Comparison of ENCODE assay signal across 27 cellular contexts in genomic region chr6:167528239-167528638, GRCh38.
DNase-seq lines count a peak whose midpoint lies in the region; ATAC-seq and TF ChIP-seq lines count a peak whose summit lies in the region.
"Had no signal": no experiment of that assay in that cellular context is flagged by ENCODE, and none has a peak within 500 bp of the region (broad histone marks: within the 10 kb centered on the region; RNA-seq: fewer than 3 reads in every experiment).

No MANE protein-coding gene starts in this region.

- H3K27me3 ChIP-seq in left ventricle myocardium inferior (ENCODE audit: low read depth) (peaks cover 12% of the 10 kb centered on the region), esophagus muscularis mucosa (peaks cover 0 to 8% (median 0%) of the 10 kb centered on the region in 4 donors)
- H3K27me3 ChIP-seq: BLaER1 had no signal

- TF ChIP-seq POLR2A in esophagus muscularis mucosa (IDR thresholded peaks at IDR 0.05; ENCODE audit: low read depth) = no peak

- peak; percentile 30 for DNase-seq in NCI-H524 treated with DMSO at 0.1 percent for 48 hours (lab: John Stamatoyannopoulos, UW)
- no peak for DNase-seq in left ventricle myocardium inferior
- DNase-seq in central memory CD4-positive, alpha-beta T cell = no peak
- no peak for DNase-seq in esophagus muscularis mucosa (ENCODE audit: extremely low spot score)
- DNase-seq: Caco-2; dermis blood vessel endothelial cell; GM23248; NCI-H1105 treated with DMSO at 0.1 percent for 48 hours; NCI-H2029; NCI-H345; NCI-H774; right cardiac atrium; spleen; stimulated activated CD4-positive, alpha-beta T cell treated with anti-CD3 and anti-CD28 coated beads, Interleukin-2, amount 100 ng/mL, for 48 hours; T-helper 9 cell had no signal

- H3K27ac ChIP-seq in left ventricle myocardium inferior (replicated peaks) = no peak overlapping the region
- no peak overlapping the region for H3K27ac ChIP-seq in esophagus muscularis mucosa (replicated peaks in 1 of 4)
- H3K27ac ChIP-seq: BLaER1, GM23248, parathyroid adenoma, spleen, suprapubic skin had no signal

- H3K9me3 ChIP-seq in left ventricle myocardium inferior (replicated peaks) (no peaks in the 10 kb centered on the region), esophagus muscularis mucosa (no peaks in the 10 kb centered on the region)
- H3K9me3 ChIP-seq: Caco-2, spleen, suprapubic skin had no signal

- no peak for TF ChIP-seq EP300 in esophagus muscularis mucosa (IDR thresholded peaks at IDR 0.05)

- TF ChIP-seq CTCF in left ventricle myocardium inferior (IDR thresholded peaks at IDR 0.05; ENCODE audit: borderline replicate concordance) = no peak
- no peak for TF ChIP-seq CTCF in esophagus muscularis mucosa (IDR thresholded peaks at IDR 0.05)

- intact Hi-C loops in left ventricle myocardium inferior (cut with micrococcal nuclease) = no loop called here
- intact Hi-C loops in esophagus muscularis mucosa (cut with DNase I) = no loop called here

- peak; percentile 54 for ATAC-seq in GM18498 (IDR thresholded peaks at IDR 0.05; ENCODE audit: unreplicated experiment)
- ATAC-seq in GM19395 (IDR thresholded peaks at IDR 0.05; ENCODE audit: unreplicated experiment) = peak; percentile 58
- ATAC-seq in HG02884 (IDR thresholded peaks at IDR 0.05; ENCODE audit: unreplicated experiment) = peak; percentile 57
- no peak for ATAC-seq in HG02970 (IDR thresholded peaks at IDR 0.05; ENCODE audit: low FRiP score, unreplicated experiment)
- ATAC-seq: GM12878; right cardiac atrium; Right ventricle myocardium inferior; stimulated activated effector memory CD8-positive, alpha-beta T cell treated with anti-CD3 and anti-CD28 coated beads, Interleukin-12 subunit alpha, Interleukin-12 subunit beta, amount 100 ng/mL, for 72 hours; WTC11 had no signal

- H3K36me3 ChIP-seq in left ventricle myocardium inferior (no peaks in the 10 kb centered on the region), esophagus muscularis mucosa (no peaks in the 10 kb centered on the region)
- H3K36me3 ChIP-seq: BLaER1, spleen, suprapubic skin had no signal

- H3K4me3 ChIP-seq in left ventricle myocardium inferior = no peak overlapping the region
- no peak overlapping the region for H3K4me3 ChIP-seq in esophagus muscularis mucosa
- H3K4me3 ChIP-seq: BLaER1, GM12878, GM23248, lung, spleen, suprapubic skin had no signal

- H3K4me1 ChIP-seq in left ventricle myocardium inferior (peaks cover 11% of the 10 kb centered on the region), esophagus muscularis mucosa (no peaks in the 10 kb centered on the region)
- H3K4me1 ChIP-seq: Caco-2, parathyroid adenoma, spleen, suprapubic skin had no signal

- WGBS in esophagus muscularis mucosa = 82% methylated on average over 2 of the region's 2 CpGs
